In genomic region chr6:34986845-34987246, GRCh38 we compare ENCODE assay signal across 8 cellular contexts.
DNase-seq lines count a peak whose midpoint lies in the region; ATAC-seq and TF ChIP-seq lines count a peak whose summit lies in the region.

No MANE protein-coding gene starts in this region.

- H3K27ac ChIP-seq in Karpas-422 (ENCODE audit: low read length) (no peak overlapping the region), PC-9 (no peak overlapping the region), neural cell (ENCODE audit: low read length) (peak overlapping the region; percentile 67), stomach (peak overlapping the region in 1 of 5 donors; percentile 43)

- no peak for TF ChIP-seq EP300 in neural cell (conservative IDR thresholded peaks at IDR 0.05; ENCODE audit: poor library complexity, severe bottlenecking)
- TF ChIP-seq EP300 in stomach (IDR thresholded peaks at IDR 0.05) = no peak

- no peak overlapping the region for H3K9ac ChIP-seq in Karpas-422 (ENCODE audit: low read length)
- peak overlapping the region; percentile 53 for H3K9ac ChIP-seq in neural cell (ENCODE audit: low read length)

- H3K9me2 ChIP-seq in Karpas-422 (replicated peaks; ENCODE audit: insufficient read depth, low read length) (no peaks in the 10 kb centered on the region), PC-9 (ENCODE audit: insufficient read depth) (no peaks in the 10 kb centered on the region), neural cell (ENCODE audit: insufficient read depth, low read length) (no peaks in the 10 kb centered on the region)

- peaks cover 7% of the 10 kb centered on the region; the same call in 1 of the 2 replicates for H3K36me3 ChIP-seq in Karpas-422 (ENCODE audit: insufficient read depth, low read length)
- H3K36me3 ChIP-seq in PC-9 (ENCODE audit: low read depth) = peaks cover 16% of the 10 kb centered on the region
- peaks cover 6% of the 10 kb centered on the region for H3K36me3 ChIP-seq in neural cell (ENCODE audit: insufficient read depth, low read length)
- H3K36me3 ChIP-seq in stomach = peaks cover 39 to 88% (median 76%) of the 10 kb centered on the region in 4 donors

- DNase-seq in Caki2 (ENCODE audit: low read depth) (peak; percentile 41), Karpas-422 (peak; percentile 90), PC-9 (peak; percentile 37 to 46), fibroblast of peridontal ligament (ENCODE audit: extremely low read depth) (peak; percentile 88), stomach (peak; percentile 72)
- peak; percentile 62 to 66 for DNase-seq in activated T-cell treated with anti-CD3 and anti-CD28 coated beads, Interleukin-2, amount 50 U/mL, for 48 hours

- H4K20me1 ChIP-seq in Karpas-422 (ENCODE audit: insufficient read depth, low read depth, low read length) = no peaks in the 10 kb centered on the region
- H4K20me1 ChIP-seq in PC-9 (ENCODE audit: insufficient read depth) = peaks cover 15% of the 10 kb centered on the region
- no peaks in the 10 kb centered on the region for H4K20me1 ChIP-seq in neural cell (ENCODE audit: insufficient read depth)

- H3K79me2 ChIP-seq in Karpas-422 (ENCODE audit: low read length) (no peaks in the 10 kb centered on the region), PC-9 (ENCODE audit: low read depth) (no peaks in the 10 kb centered on the region), neural cell (replicated peaks; ENCODE audit: insufficient read depth, low read length) (no peaks in the 10 kb centered on the region)

- no peaks in the 10 kb centered on the region for H3K9me3 ChIP-seq in Karpas-422 (ENCODE audit: low read length)
- H3K9me3 ChIP-seq in PC-9 (ENCODE audit: insufficient read depth, low read depth) = no peaks in the 10 kb centered on the region
- H3K9me3 ChIP-seq in neural cell (ENCODE audit: low read length) = no peaks in the 10 kb centered on the region
- H3K9me3 ChIP-seq in stomach = no peaks in the 10 kb centered on the region

- H3K4me1 ChIP-seq in Karpas-422 (ENCODE audit: low read length) (peaks cover 3% of the 10 kb centered on the region; the same call in 1 of the 2 replicates), PC-9 (replicated peaks; ENCODE audit: insufficient read depth) (no peaks in the 10 kb centered on the region), stomach (peaks cover 0 to 14% (median 6%) of the 10 kb centered on the region in 4 donors)

- POLR2A ChIA-PET in PC-9 (lab: Charles Lee; ENCODE audit: unreplicated experiment) = interaction anchor here (0.6 kb wide), 1 partner anchor 87 kb away, joined by 5 read pairs; no protein-coding TSS in a partner anchor

- no peak for TF ChIP-seq POLR2A in stomach (IDR thresholded peaks at IDR 0.05)

- H3K27me3 ChIP-seq in Karpas-422 (ENCODE audit: low read length) (no peaks in the 10 kb centered on the region), PC-9 (ENCODE audit: insufficient read depth, low read depth) (no peaks in the 10 kb centered on the region), neural cell (ENCODE audit: insufficient read depth, low read depth, low read length) (no peaks in the 10 kb centered on the region), stomach (no peaks in the 10 kb centered on the region)

- H2AFZ ChIP-seq in Karpas-422 (ENCODE audit: low read length) (no peak overlapping the region), PC-9 (no peak overlapping the region), neural cell (ENCODE audit: low read depth, low read length) (peak overlapping the region; percentile 16)

- peak; percentile 95 for TF ChIP-seq RAD21 in neural cell (conservative IDR thresholded peaks at IDR 0.05)

- no peak for ATAC-seq in HG03342 (IDR thresholded peaks at IDR 0.05; ENCODE audit: unreplicated experiment)

- intact Hi-C loops in PC-9 (cut with micrococcal nuclease; ENCODE audit: unreplicated experiment) (loop anchor here (1.0 to 2.0 kb wide), 2 partner anchors 153 to 254 kb away; no protein-coding TSS in a partner anchor), stomach (cut with DNase I; ENCODE audit: low total_unique reads) (loop anchor here (10.0 kb wide), 1 partner anchor 258 kb away; no protein-coding TSS in a partner anchor)

- H3F3A ChIP-seq in PC-9 (ENCODE audit: insufficient read depth, low read depth) = no peaks in the 10 kb centered on the region
- H3F3A ChIP-seq in neural cell (ENCODE audit: insufficient read depth, low read length, poor library complexity, severe bottlenecking) = no peaks in the 10 kb centered on the region

- H3K4me3 ChIP-seq in Karpas-422 (ENCODE audit: low read length) (no peak overlapping the region), PC-9 (no peak overlapping the region), neural cell (ENCODE audit: low read length) (no peak overlapping the region), stomach (no peak overlapping the region)

- CTCF ChIA-PET in PC-9 (lab: Charles Lee) = interaction anchor here (0.5 to 1.4 kb wide), 6 partner anchors 46 to 254 kb away, joined by 3 to 5 read pairs (median 4); no protein-coding TSS in a partner anchor

- TF ChIP-seq CTCF in PC-9 (conservative IDR thresholded peaks at IDR 0.05) (peak; percentile 92), neural cell (IDR thresholded peaks at IDR 0.05; ENCODE audit: poor library complexity, severe bottlenecking) (peak; percentile 97), stomach (IDR thresholded peaks at IDR 0.05) (peak in 5 of 7 experiments; percentile 55 to 88 (median 81))

- H3K4me2 ChIP-seq in Karpas-422 (ENCODE audit: low read depth, low read length, poor library complexity, severe bottlenecking) = no peak overlapping the region
- no peak overlapping the region for H3K4me2 ChIP-seq in PC-9
- H3K4me2 ChIP-seq in neural cell (ENCODE audit: low read length) = no peak overlapping the region

- no TSS peak for BruUV-seq in PC-9 (replicated peaks; lab: Mats Ljungman, UMichigan)

- in situ Hi-C loops in Caki2 (cut with HindIII; ENCODE audit: low pct_unique_long_range_greater_than_20kb, low sequenced_read_pairs) = no loop called here

- WGBS in stomach, 5 donors = 4 to 20% (median 13%) methylated on average over 3 of the region's 3 CpGs

TF ChIP-seq in neural cell, 6 proteins besides CTCF, POLR2A, EP300 and RAD21:
- no peak for TF ChIP-seq REST (IDR thresholded peaks at IDR 0.05; ENCODE audit: borderline replicate concordance)
- peak; percentile 97 for TF ChIP-seq SMC3 (conservative IDR thresholded peaks at IDR 0.05; ENCODE audit: poor library complexity)
